Comparison of ENCODE assay signal across 8 cellular contexts in the genomic region with DNA sequence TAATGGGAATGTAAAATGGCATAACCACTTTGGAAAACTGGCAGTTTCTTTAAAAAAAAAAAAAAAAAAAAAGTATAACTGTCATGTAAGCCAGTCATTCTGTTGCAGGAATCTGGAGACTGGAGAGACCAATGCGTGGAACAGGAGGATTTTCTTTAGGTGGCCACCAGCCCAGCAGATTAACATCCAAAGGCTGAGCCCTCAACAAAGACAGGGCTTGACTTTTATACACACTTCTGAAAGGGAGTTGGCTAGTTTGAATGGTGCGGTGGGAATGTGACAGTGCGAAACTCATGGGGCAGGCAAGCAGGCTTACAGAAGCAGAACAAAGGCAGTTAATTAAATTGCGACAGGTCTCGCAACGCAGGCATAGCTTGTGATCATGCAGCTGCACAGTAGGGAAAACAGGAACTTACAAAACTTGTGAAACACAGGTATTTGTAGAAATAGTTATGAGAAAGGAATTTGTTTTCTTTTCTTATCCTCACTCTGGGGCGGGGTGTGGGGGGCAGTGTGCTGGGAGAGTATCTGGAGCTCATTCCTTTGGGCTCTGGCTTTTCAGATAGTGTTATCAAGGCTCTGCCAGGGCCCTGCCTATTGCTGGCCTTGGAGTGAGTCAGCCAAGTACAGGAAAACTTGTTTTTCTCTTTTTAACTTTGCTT. TPM values are rescaled to one million over a fixed set of nuclear protein-coding genes. Genes with fewer than 3 reads are reported as not detected.
A peak's percentile ranks its signal among the peaks of the same experiment; 100 is the strongest.
DNase-seq lines count a peak whose midpoint lies in the region; ATAC-seq, FAIRE-seq and TF ChIP-seq lines count a peak whose summit lies in the region.

No MANE protein-coding gene starts in this region.

- in situ Hi-C loops in GM12878 (cut with MboI) = no loop called here

- no TSS peak for BruUV-seq in GM12878 (replicated peaks; lab: Mats Ljungman, UMichigan)

- no peaks in the 10 kb centered on the region for H3K27me3 Mint-ChIP-seq in memory B cell
- H3K27me3 Mint-ChIP-seq in activated naive CD4-positive, alpha-beta T cell treated with anti-CD3 and anti-CD28 coated beads, Interleukin-2, amount 10 ng/mL, durations not matched to agents 7 days and 5 days = no peaks in the 10 kb centered on the region

- H3K36me3 Mint-ChIP-seq in memory B cell = peaks cover 6% of the 10 kb centered on the region
- peaks cover 17% of the 10 kb centered on the region for H3K36me3 Mint-ChIP-seq in activated naive CD4-positive, alpha-beta T cell treated with anti-CD3 and anti-CD28 coated beads, Interleukin-2, amount 10 ng/mL, durations not matched to agents 7 days and 5 days

- POLR2A ChIA-PET in GM12878 (lab: Charles Lee) = interaction anchor here (0.5 to 1.7 kb wide), 4 partner anchors 8 to 598 kb away, joined by 3 to 17 read pairs (median 4); no protein-coding TSS in a partner anchor

- peak overlapping the region; percentile 40 for H3K4me2 ChIP-seq in GM12878 (ENCODE audit: control insufficient read depth, insufficient read depth)

- ATAC-seq in GM12878 (peak; percentile 87), memory B cell (ENCODE audit: low read depth) (peak; percentile 98), HG03354 (IDR thresholded peaks at IDR 0.05; ENCODE audit: poor library complexity, severe bottlenecking, unreplicated experiment) (no peak), HG02642 (IDR thresholded peaks at IDR 0.05; ENCODE audit: poor library complexity, unreplicated experiment) (no peak)

- no peaks in the 10 kb centered on the region; the same call in 1 of the 2 replicates for H4K20me1 ChIP-seq in GM12878 (ENCODE audit: control insufficient read depth, insufficient read depth)

- peaks cover 40% of the 10 kb centered on the region for H3K4me1 ChIP-seq in GM12878 (ENCODE audit: control insufficient read depth, insufficient read depth, low read length)

- H3K27ac ChIP-seq in HL-60 (replicated peaks) (peak overlapping the region; percentile 91), GM12878 (ENCODE audit: control insufficient read depth, insufficient read depth) (peak overlapping the region; percentile 89)

- H3K27me3 ChIP-seq in HL-60 (ENCODE audit: insufficient read depth, poor library complexity, severe bottlenecking) (no peaks in the 10 kb centered on the region), GM12878 (replicated peaks in 1 of 2; ENCODE audit: control insufficient read depth in 2 of 2, insufficient read depth in 2 of 2, low read length in 1 of 2) (no peaks in the 10 kb centered on the region)

- TF ChIP-seq RAD21 in GM12878 (IDR thresholded peaks at IDR 0.05; ENCODE audit: insufficient read depth, low read depth, low read length) = no peak

- no peak overlapping the region; the same call in 1 of the 2 replicates for H3K9ac ChIP-seq in GM12878 (ENCODE audit: control insufficient read depth, insufficient read depth, low read length)

- H2AFZ ChIP-seq in GM12878 (ENCODE audit: control insufficient read depth, low read depth, low read length) = no peak overlapping the region

- H3K79me2 ChIP-seq in GM12878 (ENCODE audit: control insufficient read depth, insufficient read depth, low read length) = peaks cover 89% of the 10 kb centered on the region

- H3K9me3 ChIP-seq in GM12878 (replicated peaks; ENCODE audit: control insufficient read depth, insufficient read depth, low read length) = no peaks in the 10 kb centered on the region; the same call in 2 of the 3 replicates

- RAD21 ChIA-PET in GM12878 (lab: Charles Lee; ENCODE audit: unreplicated experiment) = interaction anchor here (0.7 to 1.6 kb wide), 6 partner anchors 9 to 459 kb away, joined by 3 to 5 read pairs (median 4); a partner anchor contains a TSS

- H3K9me3 Mint-ChIP-seq in memory B cell = no peaks in the 10 kb centered on the region
- peaks cover 6% of the 10 kb centered on the region for H3K9me3 Mint-ChIP-seq in activated naive CD4-positive, alpha-beta T cell treated with anti-CD3 and anti-CD28 coated beads, Interleukin-2, amount 10 ng/mL, durations not matched to agents 7 days and 5 days

- DNase-seq in GF-D8 (lab: John Stamatoyannopoulos, UW) = peak; percentile 97
- peak; percentile 90 to 98 for DNase-seq in HL-60 (ENCODE audit: low read depth in 1 of 2, low spot score in 1 of 2)
- DNase-seq in GM12878 (ENCODE audit: low read depth, low spot score) = peak; percentile 77
- peak; percentile 34 to 59 for DNase-seq in memory B cell (ENCODE audit: low spot score in 2 of 2)
- DNase-seq in activated naive CD4-positive, alpha-beta T cell treated with anti-CD3 and anti-CD28 coated beads, Interleukin-2, amount 10 ng/mL, durations not matched to agents 7 days and 5 days = no peak
- no peak for DNase-seq in midbrain (lab: John Stamatoyannopoulos, UW)

- H3K4me3 Mint-ChIP-seq in memory B cell = peak overlapping the region; percentile 52
- no peak overlapping the region for H3K4me3 Mint-ChIP-seq in activated naive CD4-positive, alpha-beta T cell treated with anti-CD3 and anti-CD28 coated beads, Interleukin-2, amount 10 ng/mL, durations not matched to agents 7 days and 5 days

- intact Hi-C loops in GM12878 (cut with micrococcal nuclease; ENCODE audit: unreplicated experiment) = no loop called here

- FAIRE-seq in GM12878 (lab: Jason Lieb, UNC) = peak; percentile 80

- H3K4me1 Mint-ChIP-seq in memory B cell = peaks cover 45% of the 10 kb centered on the region
- peaks cover 28% of the 10 kb centered on the region for H3K4me1 Mint-ChIP-seq in activated naive CD4-positive, alpha-beta T cell treated with anti-CD3 and anti-CD28 coated beads, Interleukin-2, amount 10 ng/mL, durations not matched to agents 7 days and 5 days

- 71% methylated on average over 7 of the region's 7 CpGs for WGBS in GM12878 (ENCODE audit: insufficient coverage, insufficient replicate concordance, low lambda C conversion rate, missing lambda C conversion rate)

- 0 out of 4 replicates have a peak, but pooled peaks of 1 of the 2 experiments have one; percentile 30 for TF ChIP-seq EP300 in GM12878 (IDR thresholded peaks at IDR 0.05; ENCODE audit: borderline replicate concordance in 1 of 2, control insufficient read depth in 1 of 2, low read depth in 2 of 2, low read length in 2 of 2)

- peak overlapping the region; percentile 82 for H3K27ac Mint-ChIP-seq in memory B cell
- no peak overlapping the region for H3K27ac Mint-ChIP-seq in activated naive CD4-positive, alpha-beta T cell treated with anti-CD3 and anti-CD28 coated beads, Interleukin-2, amount 10 ng/mL, durations not matched to agents 7 days and 5 days

- TF ChIP-seq CTCF in HL-60 (IDR thresholded peaks at IDR 0.05; ENCODE audit: insufficient read depth, low read length) (no peak), GM12878 (IDR thresholded peaks at IDR 0.05 in 2 of 3, conservative IDR thresholded peaks at IDR 0.05 in 1 of 3; ENCODE audit: control insufficient read depth in 2 of 3, extremely low read depth in 1 of 3, insufficient read depth in 1 of 3, low read depth in 3 of 3, low read length in 3 of 3) (no peak)

- no peak for TF ChIP-seq POLR2A in GM12878 (IDR thresholded peaks at IDR 0.05; ENCODE audit: low read depth, low read length)

- no peaks in the 10 kb centered on the region for H3K36me3 ChIP-seq in GM12878 (ENCODE audit: control insufficient read depth in 2 of 2, insufficient read depth in 2 of 2, low read length in 1 of 2)

- CTCF ChIA-PET in GM12878 (lab: Yijun Ruan, JAX) = interaction anchor here (0.8 to 4.0 kb wide), 4 partner anchors 10 to 334 kb away, joined by 3 to 40 read pairs (median 4); a partner anchor contains a TSS
- CTCF ChIA-PET in activated naive CD4-positive, alpha-beta T cell treated with anti-CD3 and anti-CD28 coated beads, Interleukin-2, amount 10 ng/mL, durations not matched to agents 7 days and 5 days (lab: Charles Lee) = no interaction called here

- SMC1A ChIA-PET in GM12878 (lab: Charles Lee; ENCODE audit: uncharacterized antibody, unreplicated experiment) = interaction anchor here (0.6 to 3.5 kb wide), 5 partner anchors 8 to 404 kb away, joined by 3 to 30 read pairs (median 4); no protein-coding TSS in a partner anchor

- no peak overlapping the region for H3K4me3 ChIP-seq in HL-60 (replicated peaks; ENCODE audit: insufficient read depth, low read length)
- peak overlapping the region; percentile 13; the same call in 1 of the 2 replicates for H3K4me3 ChIP-seq in GM12878

RNA-seq across cellular contexts. Expression of a gene that starts 12.0 kb away (rescaled TPM):
- total RNA-seq in GM12878 (2013; cell fraction: nucleolus; rRNA removed) = 123 and 126 TPM in 2 replicates
- 30.5 and 34.8 TPM in 2 replicates for total RNA-seq in GM12878 (2014; rRNA removed)
- 48.7 and 49.3 TPM in 2 replicates for total RNA-seq in GM12878 (2014; rRNA removed; fragmentation: Illumina TruSeq; extraction: Trizol)
- 51.4 and 54.9 TPM in 2 replicates for total RNA-seq in GM12878 (2021)
- polyA plus RNA-seq in GM12878 (2011; ENCODE audit: low read depth) = 26.1 TPM
- polyA plus RNA-seq in GM12878 (2011; rRNA removed) = 30.0 and 42.6 TPM in 2 replicates
- polyA plus RNA-seq in GM12878 (2011; cell fraction: cytosol; rRNA removed) = 17.3 and 18.6 TPM in 2 replicates
- 46.6 and 55.7 TPM in 2 replicates for polyA plus RNA-seq in GM12878 (2011; cell fraction: nucleus; rRNA removed)
- polyA plus RNA-seq in GM12878 (2012) = 25.0 and 29.0 TPM in 2 replicates
- 45.3 and 50.9 TPM in 2 replicates for polyA plus RNA-seq in GM12878 (2014; fragmentation: Illumina TruSeq; extraction: Trizol)
- 10 to 100 TPM; 16.2 to 24.7 TPM for polyA plus RNA-seq in GM12878 (2014; fragmentation: Nextera tagmentation; extraction: Ambion mirVana)
- 26.6 and 30.9 TPM in 2 replicates for polyA plus RNA-seq in GM12878 (2014; rRNA removed)
- 10 to 100 TPM; 30.7 to 34.5 TPM for polyA plus RNA-seq in GM12878 (2016; fragmentation: Nextera tagmentation; extraction: Ambion mirVana)
- polyA minus RNA-seq in GM12878 (2011; rRNA and poly(A)+ RNA removed) = 26.8 and 44.6 TPM in 2 replicates
- 11.9 and 15.6 TPM in 2 replicates for polyA minus RNA-seq in GM12878 (2011; cell fraction: cytosol; rRNA and poly(A)+ RNA removed)
- 20.2 and 36.5 TPM in 2 replicates for polyA minus RNA-seq in GM12878 (2011; cell fraction: nucleus; rRNA and poly(A)+ RNA removed)

RNA-seq across cellular contexts. Expression of a gene that starts 27.9 kb away (rescaled TPM):
- total RNA-seq in GM12878 (2013; cell fraction: nucleolus; rRNA removed) = 57.9 and 71.5 TPM in 2 replicates
- total RNA-seq in GM12878 (2014; rRNA removed) (25.9 and 27.9 TPM in 2 replicates), GM12878 (2014; rRNA removed; fragmentation: Illumina TruSeq; extraction: Trizol) (21.6 and 22.9 TPM in 2 replicates), GM12878 (2021) (18.4 and 25.1 TPM in 2 replicates)
- polyA plus RNA-seq in GM12878 (2011; ENCODE audit: low read depth) = 5.7 TPM
- polyA plus RNA-seq in GM12878 (2011; rRNA removed) (14.7 and 15.5 TPM in 2 replicates), GM12878 (2014; fragmentation: Illumina TruSeq; extraction: Trizol) (17.5 and 24.8 TPM in 2 replicates), GM12878 (2014; fragmentation: Nextera tagmentation; extraction: Ambion mirVana) (1 to 10 TPM; 6.5 to 7.2 TPM), GM12878 (2014; rRNA removed) (23.2 and 23.5 TPM in 2 replicates), GM12878 (2016; fragmentation: Nextera tagmentation; extraction: Ambion mirVana) (10 to 100 TPM; 26.5 to 30.2 TPM)
- 15.9 and 19.6 TPM in 2 replicates for polyA plus RNA-seq in GM12878 (2011; cell fraction: cytosol; rRNA removed)
- polyA plus RNA-seq in GM12878 (2011; cell fraction: nucleus; rRNA removed) = 22.9 and 26.2 TPM in 2 replicates
- polyA plus RNA-seq in GM12878 (2012) = 9.2 and 9.7 TPM in 2 replicates
- polyA minus RNA-seq in GM12878 (2011; rRNA and poly(A)+ RNA removed) = 16.1 and 24.6 TPM in 2 replicates
- 6.4 and 7.0 TPM in 2 replicates for polyA minus RNA-seq in GM12878 (2011; cell fraction: cytosol; rRNA and poly(A)+ RNA removed)
- polyA minus RNA-seq in GM12878 (2011; cell fraction: nucleus; rRNA and poly(A)+ RNA removed) = 10.4 and 22.3 TPM in 2 replicates

Comparison
In these comparisons a context has a peak if more than half of its experiments do, and no peak if none do; other contexts are left out.
1. DNase-seq: peak in GF-D8 (single experiment), HL-60 (2 of 2), GM12878 (single experiment) and memory B cell (2 of 2); none in activated naive CD4-positive, alpha-beta T cell treated with anti-CD3 and anti-CD28 coated beads, Interleukin-2, amount 10 ng/mL, durations not matched to agents 7 days and 5 days (single experiment) and midbrain (single experiment).
2. ATAC-seq: peak in GM12878 (single experiment) and memory B cell (single experiment); none in HG03354 (single experiment) and HG02642 (single experiment).